Comparison of ENCODE assay signal across 9 cellular contexts in the genomic region with DNA sequence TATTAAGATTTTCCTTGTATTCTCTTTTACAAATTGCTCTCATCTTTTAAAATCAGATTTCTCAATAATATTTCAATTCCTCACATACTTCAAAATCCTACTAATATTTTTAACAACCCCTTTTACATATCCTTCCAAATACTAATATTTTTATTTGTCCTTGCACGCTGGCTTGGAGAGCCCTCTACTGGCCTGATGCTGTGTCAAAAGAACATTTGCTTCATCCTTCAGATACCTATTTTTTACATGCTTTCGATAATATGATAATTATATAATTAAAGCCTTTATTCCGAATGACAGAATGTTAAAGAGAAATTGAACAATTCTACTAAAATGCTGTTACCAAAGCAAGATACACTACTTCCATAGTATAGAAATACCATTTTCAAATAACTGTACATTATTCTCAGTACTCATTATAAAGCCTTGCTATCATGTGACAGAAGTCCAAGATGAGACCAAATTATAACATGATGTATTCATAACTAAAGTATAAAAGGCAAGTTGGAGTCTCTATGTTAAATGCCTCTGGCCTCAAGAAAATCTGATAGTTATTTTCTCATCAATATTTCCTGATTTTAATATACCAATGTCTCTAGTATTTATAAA. TPM values are rescaled to one million over a fixed set of nuclear protein-coding genes. Genes with fewer than 3 reads are reported as not detected.
DNase-seq lines count a peak whose midpoint lies in the region; ATAC-seq and TF ChIP-seq lines count a peak whose summit lies in the region.
"Had no signal": no experiment of that assay in that cellular context is flagged by ENCODE, and none has a peak within 500 bp of the region (broad histone marks: within the 10 kb centered on the region; RNA-seq: fewer than 3 reads in every experiment).

No MANE protein-coding gene starts in this region.

- H3K36me3 ChIP-seq in gastroesophageal sphincter (peaks cover 0 to 5% of the 10 kb centered on the region in 2 donors), tibial artery (peaks cover 0 to 9% (median 0%) of the 10 kb centered on the region in 3 donors), neuronal stem cell (replicated peaks in 1 of 2; ENCODE audit: control insufficient read depth in 2 of 2, insufficient read depth in 2 of 2, low read length in 2 of 2) (peaks cover 0 to 6% of the 10 kb centered on the region in 2 donors)

- no peak overlapping the region for H3K18ac ChIP-seq in neuronal stem cell (ENCODE audit: low read length)

- H3K4me2 ChIP-seq in neuronal stem cell (ENCODE audit: insufficient read depth, low read length, poor library complexity, severe bottlenecking) = no peak overlapping the region

- no peak overlapping the region for H3K9ac ChIP-seq in neuronal stem cell (ENCODE audit: low read depth, low read length, poor library complexity)

- TF ChIP-seq CTCF in HFF-Myc (IDR thresholded peaks at IDR 0.05; ENCODE audit: low read depth, low read length, missing control alignments) (peak; percentile 62), gastroesophageal sphincter (IDR thresholded peaks at IDR 0.05) (peak; percentile 59 to 72 (median 69)), tibial artery (IDR thresholded peaks at IDR 0.05) (peak; percentile 69 to 71)

- H3K4ac ChIP-seq in neuronal stem cell (ENCODE audit: low read length) = no peak overlapping the region

- intact Hi-C loops in tibial artery (cut with DNase I; ENCODE audit: low total_unique reads) = loop anchor here (2.0 kb wide), 1 partner anchor 224 kb away; no protein-coding TSS in a partner anchor

- no peaks in the 10 kb centered on the region for H3K9me3 ChIP-seq in gastroesophageal sphincter
- no peaks in the 10 kb centered on the region for H3K9me3 ChIP-seq in tibial artery
- H3K9me3 ChIP-seq in neuronal stem cell (replicated peaks in 1 of 2; ENCODE audit: control insufficient read depth in 2 of 2, insufficient read depth in 1 of 2, low read depth in 1 of 2, low read length in 2 of 2) = no peaks in the 10 kb centered on the region

- H3K4me1 ChIP-seq in gastroesophageal sphincter (peaks cover 0 to 13% (median 0%) of the 10 kb centered on the region in 3 donors), tibial artery (peaks cover 0 to 57% (median 4%) of the 10 kb centered on the region in 4 donors), neuronal stem cell (ENCODE audit: control insufficient read depth in 2 of 2, insufficient read depth in 1 of 2, low read depth in 1 of 2, low read length in 2 of 2) (no peaks in the 10 kb centered on the region)

- H3K27ac ChIP-seq in gastroesophageal sphincter (no peak overlapping the region), tibial artery (no peak overlapping the region), neuronal stem cell (replicated peaks; ENCODE audit: low read length) (no peak overlapping the region)

- no peak overlapping the region for H2AK5ac ChIP-seq in neuronal stem cell (ENCODE audit: low read depth, low read length)

- no peak overlapping the region for H2BK120ac ChIP-seq in neuronal stem cell (ENCODE audit: low read depth, low read length)

- H4K91ac ChIP-seq in neuronal stem cell (ENCODE audit: low read depth, low read length, poor library complexity) = no peak overlapping the region

- no peak overlapping the region for H3K23ac ChIP-seq in neuronal stem cell (ENCODE audit: low read depth, low read length, poor library complexity)

- H3K79me1 ChIP-seq in neuronal stem cell (ENCODE audit: low read depth, low read length) = no peaks in the 10 kb centered on the region

- TF ChIP-seq EP300 in gastroesophageal sphincter (IDR thresholded peaks at IDR 0.05) = no peak

- no peak for TF ChIP-seq POLR2A in gastroesophageal sphincter (IDR thresholded peaks at IDR 0.05)

- no peak overlapping the region for H2BK12ac ChIP-seq in neuronal stem cell (ENCODE audit: low read length)

- H4K8ac ChIP-seq in neuronal stem cell (ENCODE audit: low read depth, low read length) = no peak overlapping the region

- WGBS in gastroesophageal sphincter (ENCODE audit: low coverage in 1 of 2), 2 donors = 35% methylated on average over 3 of the region's 3 CpGs
- WGBS in neuronal stem cell (ENCODE audit: extremely low coverage in 2 of 2, insufficient read length in 2 of 2, insufficient replicate concordance in 1 of 2), 2 donors = no CpG with 5 or more reads among the region's 3 CpGs

- no peak overlapping the region for H2BK5ac ChIP-seq in neuronal stem cell (ENCODE audit: low read length)

- no peak overlapping the region for H2AFZ ChIP-seq in neuronal stem cell (ENCODE audit: low read length)

- no peak for ATAC-seq in gastroesophageal sphincter

- no peak overlapping the region for H3K14ac ChIP-seq in neuronal stem cell (ENCODE audit: low read length)

- DNase-seq in COLO829 (ENCODE audit: low spot score) (peak; percentile 23), HFF-Myc (ENCODE audit: extremely low read depth, low read depth) (no peak), SHP77 treated with DMSO at 0.1 percent for 48 hours (lab: John Stamatoyannopoulos, UW) (peak; percentile 6), tibial artery (no peak), neuronal stem cell (ENCODE audit: low spot score) (no peak)
- no peak for DNase-seq in effector CD8-positive, alpha-beta T cell (lab: John Stamatoyannopoulos, UW)
- DNase-seq in activated CD4-positive, alpha-beta T cell treated with anti-CD3 and anti-CD28 coated beads for 48 hours = no peak

- no peak overlapping the region for H2BK15ac ChIP-seq in neuronal stem cell (ENCODE audit: low read length)

- H3K4me3 ChIP-seq in HFF-Myc (replicated peaks; ENCODE audit: low read depth, low read length) = no peak overlapping the region
- no peak overlapping the region for H3K4me3 ChIP-seq in gastroesophageal sphincter
- no peak overlapping the region for H3K4me3 ChIP-seq in tibial artery
- H3K4me3 ChIP-seq in neuronal stem cell (ENCODE audit: low read length in 2 of 2) = no peak overlapping the region
- H3K4me3 ChIP-seq: lung had no signal

- no peaks in the 10 kb centered on the region for H3K27me3 ChIP-seq in gastroesophageal sphincter
- no peaks in the 10 kb centered on the region for H3K27me3 ChIP-seq in tibial artery
- no peaks in the 10 kb centered on the region for H3K27me3 ChIP-seq in neuronal stem cell (ENCODE audit: control insufficient read depth in 3 of 3, insufficient read depth in 3 of 3, low read depth in 1 of 3, low read length in 3 of 3)

RNA-seq across cellular contexts. Expression of gene PLN, which starts 39.0 kb away (rescaled TPM):
- 100 to 1,000 TPM; 318 to 555 (median 484) TPM for total RNA-seq in gastroesophageal sphincter
- polyA plus RNA-seq in neuronal stem cell (2013, experiment 1 of 2) = not detected
- not detected for polyA plus RNA-seq in neuronal stem cell (2013, experiment 2 of 2)

Comparison
In these comparisons a context has a peak if more than half of its experiments do, and no peak if none do; other contexts are left out.
1. DNase-seq: peak in COLO829 (single experiment) and SHP77 treated with DMSO at 0.1 percent for 48 hours (single experiment); none in HFF-Myc (single experiment), tibial artery (0 of 2), effector CD8-positive, alpha-beta T cell (single experiment), neuronal stem cell (single experiment) and activated CD4-positive, alpha-beta T cell treated with anti-CD3 and anti-CD28 coated beads for 48 hours (single experiment).
2. Peak in every context shown above with its lines, with median percentiles within 50 percentile points of each other: CTCF ChIP-seq.